In the genomic region with DNA sequence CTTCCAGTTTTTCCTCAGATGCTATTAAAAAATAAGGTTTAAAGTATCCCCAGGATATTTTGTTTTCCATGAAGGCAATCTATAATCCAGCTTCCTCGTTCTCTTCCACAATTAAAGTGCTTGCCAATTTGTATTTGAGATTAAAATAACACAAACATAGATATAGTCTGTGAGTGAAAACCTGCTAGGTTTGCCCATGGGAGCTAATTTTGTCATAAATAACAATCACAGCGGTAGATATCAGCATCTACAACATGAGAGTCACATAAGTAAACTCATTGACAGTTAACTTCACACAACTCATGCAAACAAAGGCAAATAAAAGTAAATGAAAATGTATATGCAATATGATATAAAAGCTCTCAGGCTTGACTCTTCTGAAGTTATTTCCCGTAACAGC, we compare ENCODE assay signal across 16 cellular contexts. TPM values are rescaled to one million over a fixed set of nuclear protein-coding genes. Genes with fewer than 3 reads are reported as not detected.
"Had no signal": no experiment of that assay in that cellular context is flagged by ENCODE, and none has a peak within 500 bp of the region (broad histone marks: within the 10 kb centered on the region; RNA-seq: fewer than 3 reads in every experiment).

No MANE protein-coding gene starts in this region.

- DNase-seq: KBM-7, MV-4-11, NCI-H1048, NCI-H1105, NCI-H1436, NCI-H1930, NCI-H2171, NCI-H226, NCI-H446, NCI-H526 treated with DMSO at 0.1 percent for 48 hours, NCI-H774, Right ventricle myocardium superior, RPMI8226, SIG-M5, T-helper 2 cell had no signal

RNA-seq across cellular contexts. Expression of a gene that starts 29.2 kb away (rescaled TPM):
- total RNA-seq: MCF 10A had no signal
